In genomic region chr9:100028201-100028784, GRCh38 we compare ENCODE assay signal across 8 cellular contexts.
DNase-seq lines count a peak whose midpoint lies in the region; ATAC-seq and TF ChIP-seq lines count a peak whose summit lies in the region.

No MANE protein-coding gene starts in this region.

- POLR2A ChIA-PET in OCI-LY7 (lab: Charles Lee): no interaction called here

- intact Hi-C loops in OCI-LY7 (cut with micrococcal nuclease; ENCODE audit: unreplicated experiment) (loop anchor here (1.0 to 10.0 kb wide), 6 partner anchors 57 to 843 kb away; partner anchors contain the start of gene ERP44), stomach (cut with DNase I; ENCODE audit: low total_unique reads) (no loop called here)

- H3K36me3 Mint-ChIP-seq in neural crest cell (ENCODE audit: low read depth): peaks cover 21% of the 10 kb centered on the region

- peak; percentile 93 for ATAC-seq in GM21367 (IDR thresholded peaks at IDR 0.05; ENCODE audit: unreplicated experiment)

- no peak overlapping the region for H3K27ac Mint-ChIP-seq in neural crest cell (ENCODE audit: unreplicated experiment)

- H3K9me2 ChIP-seq in OCI-LY7 (ENCODE audit: insufficient read depth, low read length): no peaks in the 10 kb centered on the region

- 51 to 60% (median 58%) methylated on average over 2 of the region's 2 CpGs for WGBS in stomach, 5 donors

- no peaks in the 10 kb centered on the region for H3K27me3 Mint-ChIP-seq in neural crest cell (ENCODE audit: low read depth)

- no peak overlapping the region for H3K4me3 Mint-ChIP-seq in neural crest cell

- DNase-seq in DMS114 treated with DMSO at 0.1 percent for 48 hours (lab: John Stamatoyannopoulos, UW; ENCODE audit: unreplicated experiment): peak; percentile 29
- DNase-seq in HPDE6-E6E7 (ENCODE audit: extremely low spot score): peak; percentile 61
- DNase-seq in OCI-LY7 (ENCODE audit: low spot score): peak; percentile 83
- DNase-seq in activated T-cell treated with anti-CD3 and anti-CD28 coated beads, Interleukin-2, amount 50 U/mL, for 1 hour: peak; percentile 66
- peak; percentile 72 for DNase-seq in fibroblast of gingiva (ENCODE audit: low read depth)
- DNase-seq in neural crest cell (ENCODE audit: low read depth, low spot score): peak; percentile 73
- peak; percentile 76 for DNase-seq in stomach

- H3K79me2 ChIP-seq in OCI-LY7 (ENCODE audit: insufficient read depth, low read depth, low read length): peaks cover 73% of the 10 kb centered on the region; the same call in 1 of the 2 replicates

- H3K4me1 ChIP-seq in OCI-LY7 (ENCODE audit: insufficient read depth, low read length, poor library complexity, severe bottlenecking) (peaks cover 24% of the 10 kb centered on the region), stomach (peaks cover 0 to 22% (median 4%) of the 10 kb centered on the region in 4 donors)

- H3K27me3 ChIP-seq in stomach: no peaks in the 10 kb centered on the region

- H3K4me3 ChIP-seq in OCI-LY7 (ENCODE audit: low read depth, low read length, poor library complexity, severe bottlenecking) (no peak overlapping the region), stomach (no peak overlapping the region)

- CTCF ChIA-PET in OCI-LY7 (lab: Charles Lee; ENCODE audit: unreplicated experiment): no interaction called here

- H3K27ac ChIP-seq in OCI-LY7 (ENCODE audit: low read depth, low read length, poor library complexity, severe bottlenecking): no peak overlapping the region
- no peak overlapping the region for H3K27ac ChIP-seq in stomach

- no peaks in the 10 kb centered on the region; the same call in 1 of the 2 replicates for H4K20me1 ChIP-seq in OCI-LY7 (ENCODE audit: insufficient read depth, low read length)

- no peaks in the 10 kb centered on the region for H3K9me3 Mint-ChIP-seq in neural crest cell

- peaks cover 68% of the 10 kb centered on the region for H3K36me3 ChIP-seq in OCI-LY7 (ENCODE audit: insufficient read depth, low read length)
- peaks cover 0 to 6% (median 0%) of the 10 kb centered on the region in 4 donors for H3K36me3 ChIP-seq in stomach

- TF ChIP-seq POLR2A in stomach (IDR thresholded peaks at IDR 0.05): no peak

- H3K4me2 ChIP-seq in OCI-LY7 (ENCODE audit: low read length): no peak overlapping the region

- no peak for TF ChIP-seq EP300 in stomach (IDR thresholded peaks at IDR 0.05)

- peaks cover 14% of the 10 kb centered on the region; the same call in 1 of the 2 replicates for H3K9me3 ChIP-seq in OCI-LY7 (ENCODE audit: low read length)
- peaks cover 0 to 3% (median 0%) of the 10 kb centered on the region in 4 donors for H3K9me3 ChIP-seq in stomach

- H2AFZ ChIP-seq in OCI-LY7 (ENCODE audit: low read length): no peak overlapping the region

- BruUV-seq in OCI-LY7 (replicated peaks; lab: Mats Ljungman, UMichigan): no TSS peak

- peaks cover 3% of the 10 kb centered on the region for H3K4me1 Mint-ChIP-seq in neural crest cell

- peak; percentile 99 for TF ChIP-seq CTCF in OCI-LY7 (conservative IDR thresholded peaks at IDR 0.05; ENCODE audit: low read length)
- peak; percentile 87 for TF ChIP-seq CTCF in neural crest cell (conservative IDR thresholded peaks at IDR 0.05)
- TF ChIP-seq CTCF in stomach (IDR thresholded peaks at IDR 0.05): peak in 5 of 7 experiments; percentile 79 to 91 (median 87)

Comparison
In these comparisons a context has a peak if more than half of its experiments do, and no peak if none do; other contexts are left out.
1. DNase-seq: peak in every context shown above with its lines; median percentile 83 in OCI-LY7; 76 in stomach; 73 in neural crest cell; 72 in fibroblast of gingiva; 66 in activated T-cell treated with anti-CD3 and anti-CD28 coated beads, Interleukin-2, amount 50 U/mL, for 1 hour; 61 in HPDE6-E6E7; 29 in DMS114 treated with DMSO at 0.1 percent for 48 hours.